ENCODE assay signal across 8 cellular contexts in the genomic region with DNA sequence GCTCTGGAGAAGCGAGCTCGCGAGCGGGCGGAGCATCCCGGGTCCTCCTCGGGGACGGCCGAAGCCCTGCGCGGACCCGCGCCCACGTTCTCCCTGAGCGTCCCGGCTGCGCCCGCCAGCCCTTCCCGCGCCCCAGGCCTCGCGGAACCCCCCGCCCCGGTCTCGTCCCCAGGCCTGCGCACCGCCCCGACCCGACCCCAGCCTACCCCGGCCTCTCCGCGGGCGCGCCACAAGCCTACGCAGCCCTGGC. TPM values are rescaled to one million over a fixed set of nuclear protein-coding genes. Genes with fewer than 3 reads are reported as not detected.
A peak's percentile ranks its signal among the peaks of the same experiment; 100 is the strongest.
DNase-seq lines count a peak whose midpoint lies in the region; ATAC-seq and TF ChIP-seq lines count a peak whose summit lies in the region.

No MANE protein-coding gene starts in this region.

- POLR2A ChIA-PET in PC-9 (lab: Charles Lee; ENCODE audit: unreplicated experiment): interaction anchor here (0.7 kb wide), 2 partner anchors 55 to 938 kb away, joined by 3 to 4 read pairs; no protein-coding TSS in a partner anchor

- peak overlapping the region; percentile 0 for H3K14ac ChIP-seq in trophoblast cell (ENCODE audit: low read length)

- H3K9ac ChIP-seq in trophoblast cell (ENCODE audit: low read length): peak overlapping the region; percentile 91

- WGBS in esophagus, 2 donors: 1% methylated on average over 26 to 35 of the region's 35 CpGs
- no CpG with 5 or more reads among the region's 35 CpGs for WGBS in trophoblast cell (ENCODE audit: extremely low coverage, insufficient coverage, insufficient read length)

- peak overlapping the region; percentile 77 for H2BK5ac ChIP-seq in trophoblast cell (ENCODE audit: low read depth, low read length, poor library complexity)

- peak overlapping the region; percentile 21 for H2BK120ac ChIP-seq in trophoblast cell (ENCODE audit: insufficient read depth, low read length, poor library complexity)

- peak overlapping the region; percentile 74 for H4K8ac ChIP-seq in trophoblast cell (ENCODE audit: low read depth, low read length)

- CTCF ChIA-PET in PC-9 (lab: Charles Lee): no interaction called here

- peaks cover 11% of the 10 kb centered on the region for H3K79me1 ChIP-seq in trophoblast cell (ENCODE audit: low read length)

- no TSS peak for BruUV-seq in PC-9 (replicated peaks; lab: Mats Ljungman, UMichigan)

- H3K4me3 ChIP-seq in PC-9 (peak overlapping the region; percentile 95), esophagus (ENCODE audit: low read depth in 1 of 2, low read length in 2 of 2) (peak overlapping the region; percentile 62 to 81), trophoblast cell (ENCODE audit: low read depth, low read length) (peak overlapping the region; percentile 96)

- H3K4me2 ChIP-seq in PC-9 (peak overlapping the region; percentile 98), trophoblast cell (ENCODE audit: low read length) (peak overlapping the region; percentile 96)

- H4K91ac ChIP-seq in trophoblast cell (ENCODE audit: low read depth, low read length): peak overlapping the region; percentile 87

- peak overlapping the region; percentile 72; the same call in 1 of the 2 replicates for H2AFZ ChIP-seq in PC-9
- H2AFZ ChIP-seq in trophoblast cell (ENCODE audit: insufficient read depth, low read length, poor library complexity): peak overlapping the region; percentile 80

- no peaks in the 10 kb centered on the region for H3K9me3 ChIP-seq in PC-9 (ENCODE audit: insufficient read depth, low read depth)
- H3K9me3 ChIP-seq in esophagus (ENCODE audit: control insufficient read depth in 2 of 2, insufficient read depth in 1 of 2, low read depth in 1 of 2, low read length in 1 of 2): no peaks in the 10 kb centered on the region
- no peaks in the 10 kb centered on the region for H3K9me3 ChIP-seq in trophoblast cell (ENCODE audit: insufficient read depth, low read depth, low read length)

- H3K18ac ChIP-seq in trophoblast cell (ENCODE audit: low read length): peak overlapping the region; percentile 85

- H3K4me1 ChIP-seq in PC-9 (replicated peaks; ENCODE audit: insufficient read depth) (peaks cover 13% of the 10 kb centered on the region), esophagus (ENCODE audit: control insufficient read depth in 2 of 2, insufficient read depth in 2 of 2, low read length in 1 of 2) (peaks cover 2 to 13% of the 10 kb centered on the region in 2 donors), trophoblast cell (ENCODE audit: control insufficient read depth in 1 of 2, insufficient read depth in 2 of 2, low read length in 2 of 2) (peaks cover 6% of the 10 kb centered on the region in 2 experiments)

- H3K36me3 ChIP-seq in PC-9 (ENCODE audit: low read depth) (0 out of 2 replicates have a peak, but pooled peaks cover 6% of the 10 kb centered on the region), esophagus (ENCODE audit: control insufficient read depth in 2 of 2, insufficient read depth in 2 of 2, low read length in 1 of 2) (peaks cover 2 to 15% of the 10 kb centered on the region in 2 donors), trophoblast cell (ENCODE audit: control insufficient read depth in 1 of 2, insufficient read depth in 2 of 2, low read length in 2 of 2) (peaks cover 17 to 22% of the 10 kb centered on the region in 2 experiments)

- H2BK12ac ChIP-seq in trophoblast cell (ENCODE audit: low read length): no peak overlapping the region

- H3K9me2 ChIP-seq in PC-9 (ENCODE audit: insufficient read depth): no peaks in the 10 kb centered on the region

- H4K20me1 ChIP-seq in PC-9 (ENCODE audit: insufficient read depth): peaks cover 11% of the 10 kb centered on the region; the same call in 1 of the 2 replicates

- H3K27ac ChIP-seq in PC-9 (peak overlapping the region; percentile 70), esophagus (ENCODE audit: low read depth in 2 of 2, low read length in 1 of 2) (peak overlapping the region; percentile 97 to 99), trophoblast cell (ENCODE audit: low read depth, low read length) (peak overlapping the region; percentile 70)

- no peak overlapping the region for H3K23ac ChIP-seq in trophoblast cell (ENCODE audit: low read length)

- peak overlapping the region; percentile 1 for H3K4ac ChIP-seq in trophoblast cell (ENCODE audit: low read depth, low read length)

- H3K27me3 ChIP-seq in PC-9 (ENCODE audit: insufficient read depth, low read depth) (no peaks in the 10 kb centered on the region), esophagus (ENCODE audit: control insufficient read depth in 1 of 2, insufficient read depth in 2 of 2, low read length in 2 of 2) (no peaks in the 10 kb centered on the region), trophoblast cell (ENCODE audit: insufficient read depth, low read length) (no peaks in the 10 kb centered on the region)

- peak overlapping the region; percentile 39 for H4K12ac ChIP-seq in trophoblast cell (ENCODE audit: low read depth, low read length)

- intact Hi-C loops in PC-9 (cut with micrococcal nuclease; ENCODE audit: unreplicated experiment): loop anchor here (1.0 kb wide), 3 partner anchors 22 to 94 kb away; no protein-coding TSS in a partner anchor

- H3K79me2 ChIP-seq in PC-9 (ENCODE audit: low read depth): peaks cover 48% of the 10 kb centered on the region
- peaks cover 10% of the 10 kb centered on the region for H3K79me2 ChIP-seq in trophoblast cell (ENCODE audit: control insufficient read depth, insufficient read depth, low read length, poor library complexity)

- H2AK5ac ChIP-seq in trophoblast cell (ENCODE audit: low read length): no peak overlapping the region

- H3F3A ChIP-seq in PC-9 (ENCODE audit: insufficient read depth, low read depth): peaks cover 5% of the 10 kb centered on the region; the same call in 1 of the 2 replicates

- no peak for TF ChIP-seq CTCF in PC-9 (conservative IDR thresholded peaks at IDR 0.05)

- no peak for DNase-seq in PC-9
- no peak for DNase-seq in trophoblast cell
- no peak for DNase-seq in mesenteric fat pad (ENCODE audit: low spot score)
- no peak for DNase-seq in foreskin melanocyte
- no peak for DNase-seq in NCI-H1930 (lab: John Stamatoyannopoulos, UW)

- ATAC-seq in GM18511 (IDR thresholded peaks at IDR 0.05; ENCODE audit: unreplicated experiment) (peak; percentile 31), HG03175 (IDR thresholded peaks at IDR 0.05; ENCODE audit: unreplicated experiment) (no peak)

RNA-seq across cellular contexts. Expression of a gene that starts 0.2 kb away (rescaled TPM):
- total RNA-seq in PC-9 (2021): 41.4 and 46.2 TPM in 2 replicates
- polyA plus RNA-seq in esophagus: 10 to 100 TPM; 17.0 to 17.6 TPM
- polyA plus RNA-seq in trophoblast cell (2013): 21.5 and 22.0 TPM in 2 replicates
- total RNA-seq in mesenteric fat pad: 93.9 TPM

RNA-seq across cellular contexts. Expression of a gene that starts 58.4 kb away (rescaled TPM):
- total RNA-seq in PC-9 (2021) (40.3 and 41.0 TPM in 2 replicates), mesenteric fat pad (54.9 TPM)
- polyA plus RNA-seq in esophagus: 10 to 100 TPM; 36.0 to 52.8 TPM
- polyA plus RNA-seq in trophoblast cell (2013): 16.7 and 17.1 TPM in 2 replicates
